16 cellular contexts compared by ENCODE assay signal in the genomic region with DNA sequence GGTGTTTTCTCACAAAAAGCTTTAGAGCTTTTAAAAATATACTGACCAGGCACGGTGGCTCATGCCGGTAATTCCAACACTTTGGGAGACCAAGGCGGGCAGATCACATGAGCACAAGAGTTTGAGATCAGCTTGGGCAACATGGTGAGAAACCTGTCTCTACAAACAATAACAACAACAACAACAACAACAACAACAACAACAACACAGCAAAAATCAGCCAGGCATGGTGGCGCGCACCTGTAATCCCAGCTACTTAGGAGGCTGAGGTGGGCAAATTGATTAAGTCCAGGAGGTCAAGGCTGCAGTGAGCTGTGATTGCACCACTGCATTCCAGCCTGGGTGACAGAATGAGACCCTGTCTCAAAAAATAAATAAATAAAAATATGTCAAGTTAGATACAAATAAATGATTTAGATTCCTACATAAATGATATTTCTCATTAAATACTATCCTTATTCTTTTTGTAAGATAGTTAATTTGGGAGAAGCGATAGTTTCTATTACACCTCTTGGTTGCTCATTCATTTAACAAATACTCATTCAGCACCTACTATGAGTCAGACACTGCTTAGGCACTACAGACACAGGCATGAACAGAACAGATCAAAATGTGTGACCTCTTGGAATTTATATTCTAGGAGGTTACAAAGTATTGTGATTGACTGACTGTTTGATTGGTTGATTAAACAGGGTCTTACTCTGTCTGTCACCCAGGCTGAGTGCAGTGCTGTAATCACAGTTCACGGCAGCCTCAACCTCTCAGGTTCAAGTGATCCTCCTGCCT.
A peak's percentile ranks its signal among the peaks of the same experiment; 100 is the strongest.
DNase-seq lines count a peak whose midpoint lies in the region; ATAC-seq and TF ChIP-seq lines count a peak whose summit lies in the region.
"Had no signal": no experiment of that assay in that cellular context is flagged by ENCODE, and none has a peak within 500 bp of the region (broad histone marks: within the 10 kb centered on the region; RNA-seq: fewer than 3 reads in every experiment).

No MANE protein-coding gene starts in this region.

- ATAC-seq in activated T-cell treated with anti-CD3 and anti-CD28 coated beads, Interleukin-2, amount 50 U/mL, for 72 hours (replicated peaks in 1 of 2): peak; percentile 30 to 40
- ATAC-seq in stimulated activated naive CD8-positive, alpha-beta T cell treated with anti-CD3 and anti-CD28 coated beads, Interleukin-15, amount 100 ng/mL, for 72 hours: peak; percentile 43
- no peak for ATAC-seq in stimulated activated naive CD8-positive, alpha-beta T cell treated with anti-CD3 and anti-CD28 coated beads, Interleukin-15, Interleukin-2, amounts not matched to agents 100 U/mL and 50 U/mL, for 24 hours
- ATAC-seq: GM23338, HCT116 had no signal

- no peak for TF ChIP-seq CTCF in epithelial cell of esophagus (IDR thresholded peaks at IDR 0.05; ENCODE audit: insufficient read depth, low read depth, low read length, missing control alignments)

- H3K27me3 Mint-ChIP-seq in activated T-cell treated with anti-CD3 and anti-CD28 coated beads, Interleukin-2, amount 50 U/mL, for 72 hours (ENCODE audit: low read depth): no peaks in the 10 kb centered on the region
- H3K27me3 Mint-ChIP-seq in stimulated activated naive CD8-positive, alpha-beta T cell treated with anti-CD3 and anti-CD28 coated beads, Interleukin-15, amount 100 ng/mL, for 72 hours: no peaks in the 10 kb centered on the region
- H3K27me3 Mint-ChIP-seq: CD4-positive, alpha-beta memory T cell had no signal

- DNase-seq in activated T-cell treated with anti-CD3 and anti-CD28 coated beads, Interleukin-2, amount 50 U/mL, for 72 hours: no peak
- no peak for DNase-seq in activated T-cell treated with anti-CD3 and anti-CD28 coated beads, Interleukin-2, amount 50 U/mL, for 48 hours
- no peak for DNase-seq in stimulated activated naive CD8-positive, alpha-beta T cell treated with anti-CD3 and anti-CD28 coated beads, Interleukin-15, amount 100 ng/mL, for 72 hours
- DNase-seq in stimulated activated naive CD8-positive, alpha-beta T cell treated with anti-CD3 and anti-CD28 coated beads, Interleukin-15, Interleukin-2, amounts not matched to agents 100 U/mL and 50 U/mL, for 24 hours: no peak
- DNase-seq in epithelial cell of esophagus (ENCODE audit: low read depth) (peak; percentile 18), middle frontal gyrus (ENCODE audit: extremely low spot score, low spot score) (no peak)
- DNase-seq: C1 segment of cervical spinal cord; Calu3; CD4-positive, alpha-beta memory T cell; COR-L47; DMS53; DMS79 treated with DMSO at 0.1 percent for 48 hours; GF-D8; H9 had no signal

- no peak overlapping the region for H3K4me3 ChIP-seq in epithelial cell of esophagus (ENCODE audit: low read length)
- H3K4me3 ChIP-seq: GM23338 had no signal

- peaks cover 0 to 2% of the 10 kb centered on the region in 2 donors for H3K36me3 Mint-ChIP-seq in activated T-cell treated with anti-CD3 and anti-CD28 coated beads, Interleukin-2, amount 50 U/mL, for 72 hours (ENCODE audit: insufficient read depth in 2 of 2)

- no peak overlapping the region for H3K27ac Mint-ChIP-seq in activated T-cell treated with anti-CD3 and anti-CD28 coated beads, Interleukin-2, amount 50 U/mL, for 72 hours
- no peak overlapping the region for H3K27ac Mint-ChIP-seq in stimulated activated naive CD8-positive, alpha-beta T cell treated with anti-CD3 and anti-CD28 coated beads, Interleukin-15, amount 100 ng/mL, for 72 hours
- H3K27ac Mint-ChIP-seq: GM23338, H9 had no signal

- no peaks in the 10 kb centered on the region for H3K9me3 Mint-ChIP-seq in activated T-cell treated with anti-CD3 and anti-CD28 coated beads, Interleukin-2, amount 50 U/mL, for 72 hours
- H3K9me3 Mint-ChIP-seq in stimulated activated naive CD8-positive, alpha-beta T cell treated with anti-CD3 and anti-CD28 coated beads, Interleukin-15, amount 100 ng/mL, for 72 hours: no peaks in the 10 kb centered on the region
- H3K9me3 Mint-ChIP-seq: CD4-positive, alpha-beta memory T cell; GM23338; H9 had no signal

- H3K4me3 Mint-ChIP-seq in activated T-cell treated with anti-CD3 and anti-CD28 coated beads, Interleukin-2, amount 50 U/mL, for 72 hours: no peak overlapping the region
- H3K4me3 Mint-ChIP-seq in stimulated activated naive CD8-positive, alpha-beta T cell treated with anti-CD3 and anti-CD28 coated beads, Interleukin-15, amount 100 ng/mL, for 72 hours: no peak overlapping the region
- H3K4me3 Mint-ChIP-seq: CD4-positive, alpha-beta memory T cell; GM23338; H9 had no signal

- H3K4me1 Mint-ChIP-seq in activated T-cell treated with anti-CD3 and anti-CD28 coated beads, Interleukin-2, amount 50 U/mL, for 72 hours (ENCODE audit: low read depth): no peaks in the 10 kb centered on the region
- no peaks in the 10 kb centered on the region for H3K4me1 Mint-ChIP-seq in stimulated activated naive CD8-positive, alpha-beta T cell treated with anti-CD3 and anti-CD28 coated beads, Interleukin-15, amount 100 ng/mL, for 72 hours
- H3K4me1 Mint-ChIP-seq: CD4-positive, alpha-beta memory T cell; GM23338; H9 had no signal
